8 cellular contexts compared by ENCODE assay signal in genomic region chr3:113948015-113948917, GRCh38. TPM values are rescaled to one million over a fixed set of nuclear protein-coding genes. Genes with fewer than 3 reads are reported as not detected.
DNase-seq lines count a peak whose midpoint lies in the region; ATAC-seq and TF ChIP-seq lines count a peak whose summit lies in the region.

No MANE protein-coding gene starts in this region.

- WGBS in SK-N-SH (ENCODE audit: low lambda C conversion rate), result 32% methylated on average over 20 of the region's 65 CpGs

- no peaks in the 10 kb centered on the region for H3K36me3 Mint-ChIP-seq in brain

- H3K36me3 ChIP-seq in SK-N-SH (replicated peaks in 1 of 2; ENCODE audit: control insufficient read depth in 1 of 2, insufficient read depth in 2 of 2, low read length in 1 of 2), result no peaks in the 10 kb centered on the region

- TF ChIP-seq CTCF in HL-60 (IDR thresholded peaks at IDR 0.05; ENCODE audit: insufficient read depth, low read length), result no peak
- no peak for TF ChIP-seq CTCF in SK-N-SH (IDR thresholded peaks at IDR 0.05)
- TF ChIP-seq CTCF in brain (conservative IDR thresholded peaks at IDR 0.05), result no peak

- H3K79me2 ChIP-seq in SK-N-SH (ENCODE audit: insufficient read depth), result no peaks in the 10 kb centered on the region

- peaks cover 17% of the 10 kb centered on the region for H3K27me3 Mint-ChIP-seq in brain

- peaks cover 17% of the 10 kb centered on the region for H3K4me1 Mint-ChIP-seq in brain

- peak overlapping the region; percentile 75 to 81 (median 81) for H3K4me3 Mint-ChIP-seq in brain

- no peak for TF ChIP-seq RAD21 in SK-N-SH (IDR thresholded peaks at IDR 0.05; ENCODE audit: low read length)

- TF ChIP-seq EP300 in SK-N-SH (IDR thresholded peaks at IDR 0.05; ENCODE audit: borderline replicate concordance in 1 of 2, low read depth in 1 of 2, low read length in 1 of 2), result no peak

- no peaks in the 10 kb centered on the region for H3K9me3 Mint-ChIP-seq in brain

- peak; percentile 23 for DNase-seq in DMS53 treated with DMSO at 0.1 percent for 48 hours (lab: John Stamatoyannopoulos, UW; ENCODE audit: unreplicated experiment)
- DNase-seq in HL-60 (ENCODE audit: low read depth in 1 of 2, low spot score in 1 of 2), result peak in 1 of 2 experiments; percentile 11
- peak; percentile 70 for DNase-seq in SK-N-SH
- DNase-seq in islet precursor cell, result peak; percentile 77
- peak; percentile 9 for DNase-seq in stimulated activated CD4-positive, alpha-beta T cell treated with anti-CD3 and anti-CD28 coated beads, Interleukin-1b, Interleukin-23, amount 100 ng/mL, for 48 hours
- no peak for DNase-seq in dedifferentiated amniotic fluid mesenchymal stem cell (ENCODE audit: extremely low spot score)

- H3K27ac Mint-ChIP-seq in brain, result no peak overlapping the region

- H4K20me1 ChIP-seq in SK-N-SH (ENCODE audit: insufficient read depth), result no peaks in the 10 kb centered on the region

- peak; percentile 51 for ATAC-seq in GM21381 (IDR thresholded peaks at IDR 0.05; ENCODE audit: unreplicated experiment)

- peak overlapping the region; percentile 86 for H3K4me2 ChIP-seq in SK-N-SH

- no peak overlapping the region for H3K9ac ChIP-seq in SK-N-SH

- no peaks in the 10 kb centered on the region for H3K9me2 ChIP-seq in SK-N-SH

- CTCF ChIA-PET in SK-N-SH (lab: Yijun Ruan, JAX), result no interaction called here

- no peaks in the 10 kb centered on the region for H3K9me3 ChIP-seq in SK-N-SH

- no peak overlapping the region for H3K27ac ChIP-seq in HL-60 (replicated peaks)
- H3K27ac ChIP-seq in SK-N-SH (ENCODE audit: low read depth in 2 of 2, low read length in 1 of 2), result no peak overlapping the region; a peak in 1 of 4 replicates

- H3F3A ChIP-seq in SK-N-SH (replicated peaks; ENCODE audit: insufficient read depth), result peaks cover 3% of the 10 kb centered on the region

- peak overlapping the region; percentile 76; the same call in 1 of the 2 replicates for H2AFZ ChIP-seq in SK-N-SH (ENCODE audit: low read depth)

- no peaks in the 10 kb centered on the region; a peak in 2 of 4 replicates for H3K4me1 ChIP-seq in SK-N-SH (ENCODE audit: control insufficient read depth in 1 of 2, insufficient read depth in 2 of 2, low read depth in 1 of 2, low read length in 1 of 2)

- H3K27me3 ChIP-seq in HL-60 (ENCODE audit: insufficient read depth, poor library complexity, severe bottlenecking) (peaks cover 26% of the 10 kb centered on the region), SK-N-SH (ENCODE audit: insufficient read depth) (no peaks in the 10 kb centered on the region)

- peak overlapping the region; percentile 71 for H3K4me3 ChIP-seq in HL-60 (replicated peaks; ENCODE audit: insufficient read depth, low read length)
- peak overlapping the region; percentile 75 to 88 for H3K4me3 ChIP-seq in SK-N-SH (ENCODE audit: low read depth in 2 of 2, low read length in 1 of 2)

- POLR2A ChIA-PET in SK-N-SH (lab: Yijun Ruan, JAX), result no interaction called here

TF ChIP-seq in SK-N-SH, 30 proteins besides CTCF, POLR2A, EP300 and RAD21:
- TF ChIP-seq RCOR1 (IDR thresholded peaks at IDR 0.05; ENCODE audit: low read length), result no peak
- no peak for TF ChIP-seq TAF1 (IDR thresholded peaks at IDR 0.05; ENCODE audit: borderline replicate concordance, low read depth, low read length)
- no peak for TF ChIP-seq GATA2 (CRISPR knock-in tag; IDR thresholded peaks at IDR 0.05)
- TF ChIP-seq FOSL2 (IDR thresholded peaks at IDR 0.05; ENCODE audit: borderline replicate concordance, low read depth), result no peak
- no peak for TF ChIP-seq TEAD4 (IDR thresholded peaks at IDR 0.05; ENCODE audit: borderline replicate concordance, insufficient read depth)
- no peak for TF ChIP-seq USF2 (IDR thresholded peaks at IDR 0.05; ENCODE audit: borderline replicate concordance, low read depth, low read length)
- TF ChIP-seq MAX (IDR thresholded peaks at IDR 0.05; ENCODE audit: low read depth), result no peak
- no peak for TF ChIP-seq POLR2AphosphoS5 (IDR thresholded peaks at IDR 0.05; ENCODE audit: low read depth, low read length)

RNA-seq across cellular contexts. Expression of gene ZDHHC23, which starts 0.5 kb away (rescaled TPM):
- polyA plus RNA-seq in SK-N-SH (2012; rRNA removed) (3.7 and 6.4 TPM in 2 replicates), brain (ENCODE audit: insufficient read depth, low read depth, low replicate concordance) (1.9 TPM)
- 3.3 and 3.7 TPM in 2 replicates for polyA plus RNA-seq in SK-N-SH (2012; cell fraction: cytosol; rRNA removed)
- polyA plus RNA-seq in SK-N-SH (2012; cell fraction: nucleus; rRNA removed), result 8.1 and 16.0 TPM in 2 replicates
